In genomic region chr19:40662925-40663711, GRCh38 we compare ENCODE assay signal across 8 cellular contexts. TPM values are rescaled to one million over a fixed set of nuclear protein-coding genes. Genes with fewer than 3 reads are reported as not detected.
DNase-seq lines count a peak whose midpoint lies in the region; ATAC-seq and TF ChIP-seq lines count a peak whose summit lies in the region.

No MANE protein-coding gene starts in this region.

- ATAC-seq in GM21576 (IDR thresholded peaks at IDR 0.05; ENCODE audit: unreplicated experiment): peak; percentile 59

- H3K4me3 Mint-ChIP-seq in nephron progenitor cell: peak overlapping the region; percentile 86

- DNase-seq in DMS53 (lab: John Stamatoyannopoulos, UW) (peak; percentile 97), KG1 (lab: John Stamatoyannopoulos, UW) (peak; percentile 25), RPMI7951 (ENCODE audit: low read depth) (peak; percentile 80), fibroblast of the aortic adventitia (ENCODE audit: low read depth) (peak; percentile 89), nephron progenitor cell (peak; percentile 97)
- peak; percentile 87 for DNase-seq in activated effector memory CD4-positive, alpha-beta T cell treated with Interleukin-2 at 50 U/mL for 16 hours
- DNase-seq in stimulated activated naive CD4-positive, alpha-beta T cell treated with Interleukin-2 at 50 U/mL for 16 hours (lab: John Stamatoyannopoulos, UW): peak; percentile 91

- TF ChIP-seq CTCF in fibroblast of the aortic adventitia (IDR thresholded peaks at IDR 0.05; ENCODE audit: insufficient read depth, low read length) (peak; percentile 87), nephron progenitor cell (IDR thresholded peaks at IDR 0.05) (peak; percentile 42)

- H3K36me3 Mint-ChIP-seq in nephron progenitor cell (ENCODE audit: low read depth): no peaks in the 10 kb centered on the region

- no peak overlapping the region for H3K27ac Mint-ChIP-seq in nephron progenitor cell

- H3K9me3 Mint-ChIP-seq in nephron progenitor cell: no peaks in the 10 kb centered on the region

- H3K27me3 Mint-ChIP-seq in nephron progenitor cell (ENCODE audit: low read depth, poor library complexity): peaks cover 23% of the 10 kb centered on the region

- peaks cover 10% of the 10 kb centered on the region for H3K4me1 Mint-ChIP-seq in nephron progenitor cell

- H3K4me3 ChIP-seq in fibroblast of the aortic adventitia (ENCODE audit: low read depth, low read length): peak overlapping the region; percentile 70

RNA-seq across cellular contexts. Expression of gene NUMBL, which starts 27.3 kb away (rescaled TPM):
- total RNA-seq in RPMI7951 (2014; rRNA removed; shearing (Covaris generic)): 11.8 and 13.2 TPM in 2 replicates
- total RNA-seq in fibroblast of the aortic adventitia (ENCODE audit: low replicate concordance): 51.4 and 251 TPM in 2 replicates

RNA-seq across cellular contexts. Expression of gene COQ8B, which starts 53.6 kb away (rescaled TPM):
- total RNA-seq in RPMI7951 (2014; rRNA removed; shearing (Covaris generic)): 18.9 and 23.6 TPM in 2 replicates
- 19.5 and 29.5 TPM in 2 replicates for total RNA-seq in fibroblast of the aortic adventitia (ENCODE audit: low replicate concordance)

RNA-seq across cellular contexts. Expression of gene ITPKC, which starts 53.8 kb away (rescaled TPM):
- 3.9 and 4.1 TPM in 2 replicates for total RNA-seq in RPMI7951 (2014; rRNA removed; shearing (Covaris generic))
- 12.7 and 15.2 TPM in 2 replicates for total RNA-seq in fibroblast of the aortic adventitia (ENCODE audit: low replicate concordance)

Comparison
In these comparisons a context has a peak if more than half of its experiments do, and no peak if none do; other contexts are left out.
1. Peak in every context shown above with its lines: DNase-seq, ATAC-seq and H3K4me3 ChIP-seq.
2. DNase-seq: peak in every context shown above with its lines; median percentile 97 in DMS53; 97 in nephron progenitor cell; 91 in stimulated activated naive CD4-positive, alpha-beta T cell treated with Interleukin-2 at 50 U/mL for 16 hours; 89 in fibroblast of the aortic adventitia; 87 in activated effector memory CD4-positive, alpha-beta T cell treated with Interleukin-2 at 50 U/mL for 16 hours; 80 in RPMI7951; 25 in KG1.